Comparison of ENCODE assay signal across 13 cellular contexts in the genomic region with DNA sequence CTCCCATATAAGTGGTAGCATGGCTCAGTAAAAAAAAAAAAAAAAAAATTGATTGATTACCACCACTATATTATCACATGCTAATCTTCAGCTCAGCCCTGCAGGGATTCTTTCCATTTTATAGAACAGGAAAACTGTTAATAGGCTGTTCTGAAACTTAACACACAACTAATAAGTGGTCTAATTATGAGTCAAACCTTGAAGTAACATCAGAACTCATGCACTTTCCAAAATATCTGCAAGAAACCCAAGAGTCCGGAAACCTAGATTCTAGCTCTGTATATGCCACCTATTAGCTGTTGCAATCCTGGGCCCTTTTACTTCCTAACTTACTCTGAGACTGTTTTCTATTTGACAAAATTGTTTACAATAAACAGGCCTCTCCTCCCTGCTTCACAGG. TPM values are rescaled to one million over a fixed set of nuclear protein-coding genes. Genes with fewer than 3 reads are reported as not detected.
DNase-seq lines count a peak whose midpoint lies in the region; ATAC-seq and TF ChIP-seq lines count a peak whose summit lies in the region.
"Had no signal": no experiment of that assay in that cellular context is flagged by ENCODE, and none has a peak within 500 bp of the region (broad histone marks: within the 10 kb centered on the region; RNA-seq: fewer than 3 reads in every experiment).

No MANE protein-coding gene starts in this region.

- no peak overlapping the region for H3K4me3 ChIP-seq in heart left ventricle
- H3K4me3 ChIP-seq: lung had no signal

- no peaks in the 10 kb centered on the region for H3K27me3 ChIP-seq in heart left ventricle

- WGBS in heart left ventricle, 4 donors: 95 to 100% (median 98%) methylated on average over 1 of the region's 1 CpG

- no peak for DNase-seq in heart left ventricle
- DNase-seq in NCI-H187 treated with DMSO at 0.1 percent for 48 hours (lab: John Stamatoyannopoulos, UW): no peak
- no peak for DNase-seq in NCI-H1105 (lab: John Stamatoyannopoulos, UW)
- no peak for DNase-seq in NCI-H226
- DNase-seq: activated naive CD4-positive, alpha-beta T cell treated with anti-CD3 and anti-CD28 coated beads for 36 hours; foreskin melanocyte; NCI-H1930 had no signal

- H3K27ac ChIP-seq in heart left ventricle: no peak overlapping the region
- H3K27ac ChIP-seq: RWPE1 had no signal

- no peak for TF ChIP-seq POLR2A in heart left ventricle (IDR thresholded peaks at IDR 0.05)

- intact Hi-C loops in heart left ventricle (cut with DNase I): no loop called here

- peaks cover 0 to 8% (median 0%) of the 10 kb centered on the region in 12 donors for H3K9me3 ChIP-seq in heart left ventricle

- peaks cover 0 to 22% (median 8%) of the 10 kb centered on the region in 9 donors for H3K36me3 ChIP-seq in heart left ventricle

- TF ChIP-seq CTCF in heart left ventricle (IDR thresholded peaks at IDR 0.05): no peak

- H3K4me1 ChIP-seq in heart left ventricle: peaks cover 0 to 20% (median 6%) of the 10 kb centered on the region in 12 donors

- ATAC-seq in GM18498 (IDR thresholded peaks at IDR 0.05; ENCODE audit: unreplicated experiment) (peak; percentile 69), GM19395 (IDR thresholded peaks at IDR 0.05; ENCODE audit: unreplicated experiment) (peak; percentile 70), HG02852 (IDR thresholded peaks at IDR 0.05; ENCODE audit: unreplicated experiment) (peak; percentile 85), HG03558 (IDR thresholded peaks at IDR 0.05; ENCODE audit: extremely low read depth, unreplicated experiment) (peak; percentile 48), heart left ventricle (no peak)

RNA-seq across cellular contexts. Expression of a gene that starts 23.9 kb away (rescaled TPM):
- total RNA-seq in heart left ventricle: 10 to 100 TPM; 25.5 to 66.2 (median 42.5) TPM
- polyA plus RNA-seq in heart left ventricle: 100 to 1,000 TPM in 1 of 2 donors, 10 to 100 TPM in 1; 71.8 to 157 TPM

Comparison
In these comparisons a context has a peak if more than half of its experiments do, and no peak if none do; other contexts are left out.
1. ATAC-seq: peak in GM18498 (single experiment), GM19395 (single experiment), HG02852 (single experiment) and HG03558 (single experiment); none in heart left ventricle (0 of 4).